In genomic region chr1:147558045-147558444, GRCh38 we compare ENCODE assay signal across 9 cellular contexts.
"Had no signal": no experiment of that assay in that cellular context is flagged by ENCODE, and none has a peak within 500 bp of the region (broad histone marks: within the 10 kb centered on the region; RNA-seq: fewer than 3 reads in every experiment).

No MANE protein-coding gene starts in this region.

- H3K4me3 ChIP-seq: GM23338, HAP-1 had no signal

- H3K36me3 ChIP-seq: HAP-1 had no signal

- H3K9me3 Mint-ChIP-seq: GM23338, HFFc6, IgD-negative memory B cell had no signal

- H3K4me2 ChIP-seq: GM23338 had no signal

- H3K27ac ChIP-seq: HL-60 had no signal

- H2AFZ ChIP-seq: GM23338 had no signal

- H3K4me3 Mint-ChIP-seq: GM23338, HFFc6, IgD-negative memory B cell had no signal

- ATAC-seq: GM23338, HCT116, HepG2 had no signal

- H3K36me3 Mint-ChIP-seq: IgD-negative memory B cell had no signal

- H3K27ac Mint-ChIP-seq: GM23338, HFFc6, IgD-negative memory B cell had no signal

- FAIRE-seq: HepG2 had no signal

- DNase-seq: H7, HFFc6, KBM-7 had no signal

- H3K9me3 ChIP-seq: HAP-1 had no signal
